3 cellular contexts compared by ENCODE assay signal in genomic region chr9:78333-78732, GRCh38. TPM values are rescaled to one million over a fixed set of nuclear protein-coding genes. Genes with fewer than 3 reads are reported as not detected.
"Had no signal": no experiment of that assay in that cellular context is flagged by ENCODE, and none has a peak within 500 bp of the region (broad histone marks: within the 10 kb centered on the region; RNA-seq: fewer than 3 reads in every experiment).

No MANE protein-coding gene starts in this region.

RNA-seq across cellular contexts. Expression of gene FOXD4, which starts 39.9 kb away (rescaled TPM):
- total RNA-seq: activated CD8-positive, alpha-beta T cell treated with anti-CD3 and anti-CD28 coated beads for 36 hours; cardiac septum; glomerular endothelial cell had no signal
